22 cellular contexts compared by ENCODE assay signal in the genomic region with DNA sequence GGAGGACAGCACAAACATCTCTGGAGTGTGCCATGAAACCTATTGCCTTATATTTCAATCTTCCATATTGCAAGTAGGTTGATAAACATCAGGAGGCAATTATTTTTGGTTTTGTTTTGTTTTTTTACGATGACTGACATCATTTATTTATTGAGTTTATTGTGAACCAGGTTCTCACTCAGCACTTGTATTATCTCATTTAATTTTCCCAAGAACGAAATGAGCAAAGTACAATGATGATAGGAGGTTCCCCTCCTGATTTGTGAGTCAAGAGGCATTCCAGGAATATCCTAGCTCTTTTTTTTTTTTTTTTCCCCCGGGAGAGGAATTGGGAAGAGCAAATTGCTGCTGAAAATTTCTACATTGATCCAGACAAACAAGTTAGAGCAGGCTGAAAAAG.
"Had no signal": no experiment of that assay in that cellular context is flagged by ENCODE, and none has a peak within 500 bp of the region (broad histone marks: within the 10 kb centered on the region; RNA-seq: fewer than 3 reads in every experiment).

No MANE protein-coding gene starts in this region.

- H3K27ac Mint-ChIP-seq: activated CD4-positive, alpha-beta memory T cell treated with anti-CD3 and anti-CD28 coated beads, Interleukin-2, amount 10 ng/mL, durations not matched to agents 7 days and 5 days; activated CD4-positive, alpha-beta T cell treated with anti-CD3 and anti-CD28 coated beads, Interleukin-2, amount 10 ng/mL, durations not matched to agents 24 days and 14 days; activated naive CD4-positive, alpha-beta T cell treated with anti-CD3 and anti-CD28 coated beads, Interleukin-2, amount 50 U/mL, for 24 hours; activated T-cell treated with anti-CD3 and anti-CD28 coated beads, Interleukin-2, amount 50 U/mL, for 72 hours; T-helper 17 cell had no signal

- H3K9me3 ChIP-seq: ascending aorta, heart left ventricle, left ventricle myocardium inferior, psoas muscle, right atrium auricular region, upper lobe of left lung had no signal

- H3K27ac ChIP-seq: ascending aorta, brain microvascular endothelial cell, psoas muscle, right atrium auricular region, upper lobe of left lung had no signal

- H3K27me3 ChIP-seq: ascending aorta, brain microvascular endothelial cell, right atrium auricular region had no signal

- H3K4me3 ChIP-seq: ascending aorta, psoas muscle, right atrium auricular region had no signal

- H3K36me3 ChIP-seq: brain microvascular endothelial cell had no signal

- H3K27me3 Mint-ChIP-seq: activated naive CD4-positive, alpha-beta T cell treated with anti-CD3 and anti-CD28 coated beads, Interleukin-2, amount 50 U/mL, for 24 hours; T-helper 17 cell had no signal

- ATAC-seq: activated CD4-positive, CD25-positive, alpha-beta regulatory T cell treated with anti-CD3 and anti-CD28 coated beads, Interleukin-2, amount 50 U/mL, for 24 hours; activated T-cell treated with anti-CD3 and anti-CD28 coated beads, Interleukin-2, amount 50 U/mL, for 72 hours; esophagus mucosa; heart left ventricle; naive thymus-derived CD4-positive, alpha-beta T cell; psoas muscle; T-helper 17 cell had no signal

- H3K9me3 Mint-ChIP-seq: activated CD4-positive, alpha-beta memory T cell treated with anti-CD3 and anti-CD28 coated beads, Interleukin-2, amount 10 ng/mL, durations not matched to agents 7 days and 5 days; activated naive CD4-positive, alpha-beta T cell treated with anti-CD3 and anti-CD28 coated beads, Interleukin-2, amount 50 U/mL, for 24 hours; activated T-cell treated with anti-CD3 and anti-CD28 coated beads, Interleukin-2, amount 50 U/mL, for 72 hours; naive thymus-derived CD4-positive, alpha-beta T cell had no signal

- DNase-seq: activated CD4-positive, alpha-beta memory T cell treated with anti-CD3 and anti-CD28 coated beads, Interleukin-2, amount 10 ng/mL, durations not matched to agents 7 days and 5 days; activated CD4-positive, alpha-beta T cell treated with anti-CD3 and anti-CD28 coated beads, Interleukin-2, amount 10 ng/mL, durations not matched to agents 24 days and 14 days; activated effector memory CD4-positive, alpha-beta T cell treated with anti-CD3 and anti-CD28 coated beads, Interleukin-2, amount 50 U/mL, for 16 hours; activated T-cell treated with anti-CD3 and anti-CD28 coated beads, Interleukin-2, amount 50 U/mL, for 72 hours; brain microvascular endothelial cell; central memory CD4-positive, alpha-beta T cell; dermis blood vessel endothelial cell; effector memory CD4-positive, alpha-beta T cell; heart left ventricle; left ventricle myocardium inferior; naive thymus-derived CD4-positive, alpha-beta T cell; psoas muscle; stimulated activated CD4-positive, alpha-beta T cell treated with anti-CD3 and anti-CD28 coated beads, Interleukin-4, amount 100 ng/mL, for 24 hours; stimulated activated naive CD4-positive, alpha-beta T cell treated with Interleukin-2 at 50 U/mL for 16 hours; SW 1271; T-helper 17 cell; upper lobe of left lung had no signal

- H3K4me3 Mint-ChIP-seq: activated CD4-positive, alpha-beta memory T cell treated with anti-CD3 and anti-CD28 coated beads, Interleukin-2, amount 10 ng/mL, durations not matched to agents 7 days and 5 days; activated CD4-positive, alpha-beta T cell treated with anti-CD3 and anti-CD28 coated beads, Interleukin-2, amount 10 ng/mL, durations not matched to agents 24 days and 14 days; activated naive CD4-positive, alpha-beta T cell treated with anti-CD3 and anti-CD28 coated beads, Interleukin-2, amount 50 U/mL, for 24 hours; activated T-cell treated with anti-CD3 and anti-CD28 coated beads, Interleukin-2, amount 50 U/mL, for 72 hours; T-helper 17 cell had no signal

- H3K4me1 ChIP-seq: ascending aorta, psoas muscle had no signal
